In genomic region chr11:114161486-114162250, GRCh38 we compare ENCODE assay signal across 12 cellular contexts.
DNase-seq lines count a peak whose midpoint lies in the region; ATAC-seq and TF ChIP-seq lines count a peak whose summit lies in the region.
"Had no signal": no experiment of that assay in that cellular context is flagged by ENCODE, and none has a peak within 500 bp of the region (broad histone marks: within the 10 kb centered on the region; RNA-seq: fewer than 3 reads in every experiment).

No MANE protein-coding gene starts in this region.

- H3K9me3 ChIP-seq in thyroid gland = no peaks in the 10 kb centered on the region

- WGBS in thyroid gland, 2 donors = 73 to 77% methylated on average over 9 of the region's 9 CpGs

- CTCF ChIA-PET in activated naive CD4-positive, alpha-beta T cell treated with anti-CD3 and anti-CD28 coated beads, Interleukin-2, amount 10 ng/mL, durations not matched to agents 7 days and 5 days (lab: Charles Lee) = interaction anchor here (0.6 to 0.7 kb wide), 2 partner anchors 9 to 99 kb away, joined by 3 read pairs; no protein-coding TSS in a partner anchor

- no peak for ATAC-seq in activated naive CD4-positive, alpha-beta T cell treated with anti-CD3 and anti-CD28 coated beads, Interleukin-2, amount 50 U/mL, for 72 hours
- ATAC-seq in HG02884 (IDR thresholded peaks at IDR 0.05; ENCODE audit: unreplicated experiment) = no peak

- peaks cover 10 to 20% of the 10 kb centered on the region in 2 donors for H3K36me3 ChIP-seq in thyroid gland

- DNase-seq in activated naive CD4-positive, alpha-beta T cell treated with anti-CD3 and anti-CD28 coated beads, Interleukin-2, amount 10 ng/mL, durations not matched to agents 7 days and 5 days = no peak
- no peak for DNase-seq in activated naive CD4-positive, alpha-beta T cell treated with anti-CD3 and anti-CD28 coated beads, Interleukin-2, amount 50 U/mL, for 72 hours (ENCODE audit: low spot score in 2 of 2)
- no peak for DNase-seq in nephron progenitor cell
- no peak for DNase-seq in thyroid gland
- DNase-seq in NCI-H1105 (lab: John Stamatoyannopoulos, UW) = no peak
- DNase-seq in hippocampal formation (lab: John Stamatoyannopoulos, UW) = no peak
- DNase-seq: head of caudate nucleus, MV-4-11, NCI-H748 treated with DMSO at 0.1 percent for 48 hours had no signal

- H3K27me3 Mint-ChIP-seq in activated naive CD4-positive, alpha-beta T cell treated with anti-CD3 and anti-CD28 coated beads, Interleukin-2, amount 10 ng/mL, durations not matched to agents 7 days and 5 days = peaks cover 8% of the 10 kb centered on the region
- peaks cover 8% of the 10 kb centered on the region for H3K27me3 Mint-ChIP-seq in nephron progenitor cell (ENCODE audit: low read depth, poor library complexity)

- H3K4me1 ChIP-seq in thyroid gland = peaks cover 93 to 96% of the 10 kb centered on the region in 2 donors

- intact Hi-C loops in thyroid gland (cut with DNase I) = no loop called here

- H3K27me3 ChIP-seq in thyroid gland = no peaks in the 10 kb centered on the region

- H3K27ac ChIP-seq in cingulate gyrus (ENCODE audit: low read depth, low read length) (peak overlapping the region; percentile 100), thyroid gland (peak overlapping the region; percentile 99 to 100 (median 100))

- TF ChIP-seq CTCF in nephron progenitor cell (IDR thresholded peaks at IDR 0.05) = no peak
- TF ChIP-seq CTCF in thyroid gland (IDR thresholded peaks at IDR 0.05) = no peak

- no peak overlapping the region for H3K4me3 Mint-ChIP-seq in activated naive CD4-positive, alpha-beta T cell treated with anti-CD3 and anti-CD28 coated beads, Interleukin-2, amount 10 ng/mL, durations not matched to agents 7 days and 5 days
- H3K4me3 Mint-ChIP-seq in nephron progenitor cell = no peak overlapping the region
- H3K4me3 Mint-ChIP-seq: dendritic cell treated with granulocyte-macrophage colony-stimulating factor and Interleukin-4, amounts not matched to agents 40 ng/mL and 50 ng/mL, for 4 days had no signal

- no peak for TF ChIP-seq POLR2A in thyroid gland (IDR thresholded peaks at IDR 0.05)

- H3K4me3 ChIP-seq in thyroid gland (replicated peaks in 1 of 3) = no peak overlapping the region

- H3K4me1 Mint-ChIP-seq in activated naive CD4-positive, alpha-beta T cell treated with anti-CD3 and anti-CD28 coated beads, Interleukin-2, amount 10 ng/mL, durations not matched to agents 7 days and 5 days = peaks cover 84% of the 10 kb centered on the region
- H3K4me1 Mint-ChIP-seq in nephron progenitor cell = peaks cover 92% of the 10 kb centered on the region

- peaks cover 2% of the 10 kb centered on the region for H3K9me3 Mint-ChIP-seq in activated naive CD4-positive, alpha-beta T cell treated with anti-CD3 and anti-CD28 coated beads, Interleukin-2, amount 10 ng/mL, durations not matched to agents 7 days and 5 days
- H3K9me3 Mint-ChIP-seq in activated naive CD4-positive, alpha-beta T cell treated with anti-CD3 and anti-CD28 coated beads, Interleukin-2, amount 50 U/mL, for 72 hours = peaks cover 0 to 9% of the 10 kb centered on the region in 2 donors
- H3K9me3 Mint-ChIP-seq in nephron progenitor cell = no peaks in the 10 kb centered on the region
- H3K9me3 Mint-ChIP-seq: dendritic cell treated with granulocyte-macrophage colony-stimulating factor and Interleukin-4, amounts not matched to agents 40 ng/mL and 50 ng/mL, for 4 days had no signal

- H3K27ac Mint-ChIP-seq in activated naive CD4-positive, alpha-beta T cell treated with anti-CD3 and anti-CD28 coated beads, Interleukin-2, amount 10 ng/mL, durations not matched to agents 7 days and 5 days = peak overlapping the region; percentile 95
- H3K27ac Mint-ChIP-seq in activated naive CD4-positive, alpha-beta T cell treated with anti-CD3 and anti-CD28 coated beads, Interleukin-2, amount 50 U/mL, for 72 hours = no peak overlapping the region
- H3K27ac Mint-ChIP-seq in nephron progenitor cell = peak overlapping the region; percentile 86

- peaks cover 18% of the 10 kb centered on the region for H3K36me3 Mint-ChIP-seq in activated naive CD4-positive, alpha-beta T cell treated with anti-CD3 and anti-CD28 coated beads, Interleukin-2, amount 10 ng/mL, durations not matched to agents 7 days and 5 days
- H3K36me3 Mint-ChIP-seq in activated naive CD4-positive, alpha-beta T cell treated with anti-CD3 and anti-CD28 coated beads, Interleukin-2, amount 50 U/mL, for 72 hours = no peaks in the 10 kb centered on the region
- peaks cover 5% of the 10 kb centered on the region for H3K36me3 Mint-ChIP-seq in nephron progenitor cell (ENCODE audit: low read depth)

Comparison
In these comparisons a context has a peak if more than half of its experiments do, and no peak if none do; other contexts are left out.
1. H3K27ac Mint-ChIP-seq: peak in activated naive CD4-positive, alpha-beta T cell treated with anti-CD3 and anti-CD28 coated beads, Interleukin-2, amount 10 ng/mL, durations not matched to agents 7 days and 5 days (single experiment) and nephron progenitor cell (single experiment); none in activated naive CD4-positive, alpha-beta T cell treated with anti-CD3 and anti-CD28 coated beads, Interleukin-2, amount 50 U/mL, for 72 hours (0 of 2).